15 cellular contexts compared by ENCODE assay signal in the genomic region with DNA sequence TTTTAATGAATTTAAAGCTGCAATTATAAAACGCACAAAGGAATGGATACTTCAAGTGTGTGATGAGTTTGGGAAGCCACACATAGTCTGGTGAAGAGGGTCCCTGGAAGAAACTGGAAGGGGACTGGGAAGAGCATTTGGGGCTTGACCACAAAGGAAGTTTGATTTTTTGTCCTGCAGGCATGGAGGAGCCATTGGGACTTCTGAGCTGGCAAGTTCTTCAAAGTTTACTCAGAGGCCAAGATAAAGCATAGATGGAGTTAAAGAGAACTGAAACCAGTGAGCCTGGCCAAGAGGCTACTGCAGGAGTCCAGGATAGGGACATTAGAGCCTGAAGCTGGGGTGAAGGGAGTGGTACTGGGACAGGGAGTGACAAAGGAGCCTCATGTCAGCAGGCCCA.
DNase-seq lines count a peak whose midpoint lies in the region; ATAC-seq and TF ChIP-seq lines count a peak whose summit lies in the region.
"Had no signal": no experiment of that assay in that cellular context is flagged by ENCODE, and none has a peak within 500 bp of the region (broad histone marks: within the 10 kb centered on the region; RNA-seq: fewer than 3 reads in every experiment).

No MANE protein-coding gene starts in this region.

- H3K4me3 ChIP-seq in right atrium auricular region = no peak overlapping the region
- no peak overlapping the region for H3K4me3 ChIP-seq in vagina

- no peak for TF ChIP-seq POLR2A in vagina (IDR thresholded peaks at IDR 0.05)

- intact Hi-C loops in left ventricle myocardium superior (cut with micrococcal nuclease) (no loop called here), vagina (cut with DNase I) (no loop called here)
- intact Hi-C loops in dendritic cell treated with granulocyte-macrophage colony-stimulating factor and Interleukin-4, amounts not matched to agents 40 ng/mL and 50 ng/mL, for 4 days (cut with micrococcal nuclease) = no loop called here

- H3K9me3 ChIP-seq in right atrium auricular region (no peaks in the 10 kb centered on the region), vagina (no peaks in the 10 kb centered on the region)
- H3K9me3 ChIP-seq: BE2C had no signal

- no peak overlapping the region for H3K4me3 Mint-ChIP-seq in dendritic cell treated with granulocyte-macrophage colony-stimulating factor and Interleukin-4, amounts not matched to agents 40 ng/mL and 50 ng/mL, for 4 days
- H3K4me3 Mint-ChIP-seq: CD4-positive, alpha-beta memory T cell; H9 had no signal

- peaks cover 7% of the 10 kb centered on the region for H3K36me3 Mint-ChIP-seq in dendritic cell treated with granulocyte-macrophage colony-stimulating factor and Interleukin-4, amounts not matched to agents 40 ng/mL and 50 ng/mL, for 4 days (ENCODE audit: low read depth)

- H3K4me1 ChIP-seq in right atrium auricular region (peaks cover 0 to 21% of the 10 kb centered on the region in 2 donors), vagina (no peaks in the 10 kb centered on the region)
- H3K4me1 ChIP-seq: BE2C had no signal

- no peak for TF ChIP-seq CTCF in right atrium auricular region (IDR thresholded peaks at IDR 0.05)
- no peak for TF ChIP-seq CTCF in vagina (IDR thresholded peaks at IDR 0.05)

- no peaks in the 10 kb centered on the region for H3K9me3 Mint-ChIP-seq in dendritic cell treated with granulocyte-macrophage colony-stimulating factor and Interleukin-4, amounts not matched to agents 40 ng/mL and 50 ng/mL, for 4 days
- H3K9me3 Mint-ChIP-seq: CD4-positive, alpha-beta memory T cell; H9 had no signal

- H3K36me3 ChIP-seq in right atrium auricular region (no peaks in the 10 kb centered on the region), vagina (no peaks in the 10 kb centered on the region)
- H3K36me3 ChIP-seq: BE2C had no signal

- H3K27me3 ChIP-seq in right atrium auricular region (no peaks in the 10 kb centered on the region), vagina (no peaks in the 10 kb centered on the region)
- H3K27me3 ChIP-seq: BE2C had no signal

- DNase-seq in left ventricle myocardium superior (no peak), right atrium auricular region (ENCODE audit: low spot score) (no peak), M059J (ENCODE audit: low read depth) (peak; percentile 56), vagina (ENCODE audit: extremely low spot score in 2 of 2) (no peak), NCI-H69 (lab: John Stamatoyannopoulos, UW) (no peak)
- DNase-seq: BE2C; C1 segment of cervical spinal cord; CD4-positive, alpha-beta memory T cell; DMS153; DMS79; GDM1; GOT3; H9 had no signal

- peaks cover 52% of the 10 kb centered on the region for H3K4me1 Mint-ChIP-seq in dendritic cell treated with granulocyte-macrophage colony-stimulating factor and Interleukin-4, amounts not matched to agents 40 ng/mL and 50 ng/mL, for 4 days (ENCODE audit: low read depth)
- H3K4me1 Mint-ChIP-seq: CD4-positive, alpha-beta memory T cell had no signal

- H3K27ac Mint-ChIP-seq in dendritic cell treated with granulocyte-macrophage colony-stimulating factor and Interleukin-4, amounts not matched to agents 40 ng/mL and 50 ng/mL, for 4 days = peak overlapping the region; percentile 3
- H3K27ac Mint-ChIP-seq: CD4-positive, alpha-beta memory T cell had no signal

- H3K27ac ChIP-seq in right atrium auricular region = no peak overlapping the region
- no peak overlapping the region for H3K27ac ChIP-seq in vagina

- H3K27me3 Mint-ChIP-seq in dendritic cell treated with granulocyte-macrophage colony-stimulating factor and Interleukin-4, amounts not matched to agents 40 ng/mL and 50 ng/mL, for 4 days = no peaks in the 10 kb centered on the region
- H3K27me3 Mint-ChIP-seq: CD4-positive, alpha-beta memory T cell had no signal

- ATAC-seq in left ventricle myocardium superior (peak; percentile 24), HG02588 (IDR thresholded peaks at IDR 0.05; ENCODE audit: unreplicated experiment) (no peak)
